ENCODE assay signal across 11 cellular contexts in genomic region chr4:8242782-8243556, GRCh38. TPM values are rescaled to one million over a fixed set of nuclear protein-coding genes. Genes with fewer than 3 reads are reported as not detected.
DNase-seq lines count a peak whose midpoint lies in the region; ATAC-seq and TF ChIP-seq lines count a peak whose summit lies in the region.
"Had no signal": no experiment of that assay in that cellular context is flagged by ENCODE, and none has a peak within 500 bp of the region (broad histone marks: within the 10 kb centered on the region; RNA-seq: fewer than 3 reads in every experiment).

No MANE protein-coding gene starts in this region.

- H3K27ac ChIP-seq in heart right ventricle: peak overlapping the region in 7 of 10 donors; percentile 24 to 72 (median 57)
- peak overlapping the region; percentile 88 for H3K27ac ChIP-seq in trophoblast cell (ENCODE audit: low read depth, low read length)
- H3K27ac ChIP-seq: prostate gland had no signal

- peak overlapping the region; percentile 61 for H3K4ac ChIP-seq in trophoblast cell (ENCODE audit: low read depth, low read length)

- H3K36me3 ChIP-seq in heart right ventricle (peaks cover 0 to 32% (median 0%) of the 10 kb centered on the region in 9 donors), trophoblast cell (ENCODE audit: control insufficient read depth in 1 of 2, insufficient read depth in 2 of 2, low read length in 2 of 2) (peaks cover 5 to 7% of the 10 kb centered on the region in 2 experiments)
- H3K36me3 ChIP-seq: prostate gland had no signal

- peak overlapping the region; percentile 15 for H3K4me2 ChIP-seq in trophoblast cell (ENCODE audit: low read length)

- H3K23ac ChIP-seq in trophoblast cell (ENCODE audit: low read length): no peak overlapping the region

- peaks cover 2% of the 10 kb centered on the region for H3K79me2 ChIP-seq in trophoblast cell (ENCODE audit: control insufficient read depth, insufficient read depth, low read length, poor library complexity)

- ATAC-seq in SK-N-SH treated with all-trans-retinoic acid at 6 μM for 48 hours (no peak), heart right ventricle (peak in 1 of 8 donors; percentile 6), GM19023 (IDR thresholded peaks at IDR 0.05; ENCODE audit: unreplicated experiment) (no peak)

- peak overlapping the region; percentile 84 for H3K18ac ChIP-seq in trophoblast cell (ENCODE audit: low read length)

- H3K4me1 ChIP-seq in heart right ventricle (peaks cover 20 to 30% (median 25%) of the 10 kb centered on the region in 9 donors), trophoblast cell (ENCODE audit: control insufficient read depth in 1 of 2, insufficient read depth in 2 of 2, low read length in 2 of 2) (peaks cover 26 to 38% of the 10 kb centered on the region in 2 experiments)
- H3K4me1 ChIP-seq: prostate gland had no signal

- H3K9me3 ChIP-seq in heart right ventricle (no peaks in the 10 kb centered on the region), trophoblast cell (ENCODE audit: insufficient read depth, low read depth, low read length) (no peaks in the 10 kb centered on the region)
- H3K9me3 ChIP-seq: prostate gland had no signal

- no peaks in the 10 kb centered on the region for H3K27me3 ChIP-seq in heart right ventricle
- no peaks in the 10 kb centered on the region for H3K27me3 ChIP-seq in trophoblast cell (ENCODE audit: insufficient read depth, low read length)

- TF ChIP-seq CTCF in heart right ventricle (IDR thresholded peaks at IDR 0.05): no peak

- peak overlapping the region; percentile 78 for H2AK5ac ChIP-seq in trophoblast cell (ENCODE audit: low read length)

- peak overlapping the region; percentile 90 for H4K8ac ChIP-seq in trophoblast cell (ENCODE audit: low read depth, low read length)

- H2BK5ac ChIP-seq in trophoblast cell (ENCODE audit: low read depth, low read length, poor library complexity): peak overlapping the region; percentile 89

- DNase-seq in CD1c-positive myeloid dendritic cell (ENCODE audit: extremely low spot score): peak; percentile 20
- no peak for DNase-seq in heart right ventricle
- peak; percentile 26 to 52 for DNase-seq in trophoblast cell
- DNase-seq in pons (ENCODE audit: low spot score): no peak
- no peak for DNase-seq in effector CD4-positive, alpha-beta T cell
- DNase-seq in activated gamma-delta T cell (lab: John Stamatoyannopoulos, UW): no peak
- DNase-seq: cerebellar nuclear complex had no signal

- H4K12ac ChIP-seq in trophoblast cell (ENCODE audit: low read depth, low read length): peak overlapping the region; percentile 23

- peak overlapping the region; percentile 98 for H4K91ac ChIP-seq in trophoblast cell (ENCODE audit: low read depth, low read length)

- no peak overlapping the region for H3K9ac ChIP-seq in trophoblast cell (ENCODE audit: low read length)

- H3K79me1 ChIP-seq in trophoblast cell (ENCODE audit: low read length): peaks cover 21% of the 10 kb centered on the region

- no peak overlapping the region for H3K4me3 ChIP-seq in heart right ventricle
- H3K4me3 ChIP-seq in trophoblast cell (ENCODE audit: low read depth, low read length): no peak overlapping the region
- H3K4me3 ChIP-seq: prostate gland had no signal

- peak overlapping the region; percentile 89 for H2BK12ac ChIP-seq in trophoblast cell (ENCODE audit: low read length)

- peak overlapping the region; percentile 78 for H2AFZ ChIP-seq in trophoblast cell (ENCODE audit: insufficient read depth, low read length, poor library complexity)

- H3K14ac ChIP-seq in trophoblast cell (ENCODE audit: low read length): peak overlapping the region; percentile 96

- H2BK120ac ChIP-seq in trophoblast cell (ENCODE audit: insufficient read depth, low read length, poor library complexity): peak overlapping the region; percentile 98

- WGBS in heart right ventricle, 2 donors: 83% methylated on average over 10 of the region's 10 CpGs
- no CpG with 5 or more reads among the region's 10 CpGs for WGBS in trophoblast cell (ENCODE audit: extremely low coverage, insufficient coverage, insufficient read length)

- intact Hi-C loops in heart right ventricle (cut with DNase I): loop anchor here (1.0 to 10.0 kb wide), 9 partner anchors 61 to 352 kb away; partner anchors contain the start of gene CPZ (in 8 of the 10)

TF ChIP-seq in SK-N-SH treated with all-trans-retinoic acid at 6 μM for 48 hours, 23 proteins besides CTCF, POLR2A, EP300 and RAD21:
- no peak for TF ChIP-seq PPARA (CRISPR knock-in tag; IDR thresholded peaks at IDR 0.05; ENCODE audit: borderline replicate concordance)
- TF ChIP-seq, protein P1, sequence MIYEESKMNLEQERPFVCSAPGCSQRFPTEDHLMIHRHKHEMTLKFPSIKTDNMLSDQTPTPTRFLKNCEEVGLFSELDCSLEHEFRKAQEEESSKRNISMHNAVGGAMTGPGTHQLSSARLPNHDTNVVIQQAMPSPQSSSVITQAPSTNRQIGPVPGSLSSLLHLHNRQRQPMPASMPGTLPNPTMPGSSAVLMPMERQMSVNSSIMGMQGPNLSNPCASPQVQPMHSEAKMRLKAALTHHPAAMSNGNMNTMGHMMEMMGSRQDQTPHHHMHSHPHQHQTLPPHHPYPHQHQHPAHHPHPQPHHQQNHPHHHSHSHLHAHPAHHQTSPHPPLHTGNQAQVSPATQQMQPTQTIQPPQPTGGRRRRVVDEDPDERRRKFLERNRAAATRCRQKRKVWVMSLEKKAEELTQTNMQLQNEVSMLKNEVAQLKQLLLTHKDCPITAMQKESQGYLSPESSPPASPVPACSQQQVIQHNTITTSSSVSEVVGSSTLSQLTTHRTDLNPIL (CRISPR knock-in tag; IDR thresholded peaks at IDR 0.05; ENCODE audit: low read depth): no peak
- peak; percentile 40; the same call in 1 of the 2 replicates for TF ChIP-seq SNAI2 (CRISPR knock-in tag; IDR thresholded peaks at IDR 0.05)

RNA-seq across cellular contexts. Expression of gene HTRA3, which starts 26.6 kb away (rescaled TPM):
- total RNA-seq in heart right ventricle: 10 to 100 TPM; 20.2 to 82.5 (median 54.2) TPM
- 10 to 100 TPM; 51.8 to 56.7 TPM for polyA plus RNA-seq in heart right ventricle
- polyA plus RNA-seq in trophoblast cell (2013): 31.1 and 33.0 TPM in 2 replicates
- total RNA-seq: natural killer cell had no signal

RNA-seq across cellular contexts. Expression of gene SH3TC1, which starts 43.9 kb away (rescaled TPM):
- 10 to 100 TPM in 7 of 10 donors, 1 to 10 TPM in 3; 7.4 to 22.8 (median 12.7) TPM for total RNA-seq in heart right ventricle
- 1 to 10 TPM; 7.9 to 8.0 TPM for polyA plus RNA-seq in heart right ventricle
- 12.8 and 13.1 TPM in 2 replicates for polyA plus RNA-seq in trophoblast cell (2013)

Comparison
In these comparisons a context has a peak if more than half of its experiments do, and no peak if none do; other contexts are left out.
1. DNase-seq: peak in CD1c-positive myeloid dendritic cell (single experiment) and trophoblast cell (2 of 2); none in heart right ventricle (0 of 2), pons (single experiment), effector CD4-positive, alpha-beta T cell (single experiment) and activated gamma-delta T cell (single experiment).